Comparison of ENCODE assay signal across 9 cellular contexts in genomic region chr10:37754538-37755323, GRCh38.
DNase-seq lines count a peak whose midpoint lies in the region; ATAC-seq and TF ChIP-seq lines count a peak whose summit lies in the region.
"Had no signal": no experiment of that assay in that cellular context is flagged by ENCODE, and none has a peak within 500 bp of the region (broad histone marks: within the 10 kb centered on the region; RNA-seq: fewer than 3 reads in every experiment).

No MANE protein-coding gene starts in this region.

- no peaks in the 10 kb centered on the region for H3K36me3 ChIP-seq in lower lobe of right lung

- no peaks in the 10 kb centered on the region for H3K27me3 ChIP-seq in lower lobe of right lung (ENCODE audit: low read depth)

- 0 out of 2 replicates have a peak, but pooled peaks have one; percentile 9 for TF ChIP-seq CTCF in GM12875 (IDR thresholded peaks at IDR 0.05; ENCODE audit: borderline replicate concordance, insufficient read depth, low read depth, low read length)
- peak; percentile 46 for TF ChIP-seq CTCF in lower lobe of right lung (IDR thresholded peaks at IDR 0.05)

- H3K4me3 ChIP-seq in GM12875 (ENCODE audit: low read depth, low read length): no peak overlapping the region
- no peak overlapping the region for H3K4me3 ChIP-seq in lower lobe of right lung
- H3K4me3 ChIP-seq: SK-N-MC had no signal

- H3K4me1 ChIP-seq in lower lobe of right lung: no peaks in the 10 kb centered on the region

- H3K9me3 ChIP-seq in lower lobe of right lung: peaks cover 5% of the 10 kb centered on the region

- no peak overlapping the region for H3K27ac ChIP-seq in lower lobe of right lung
- H3K27ac ChIP-seq: SK-N-MC had no signal

- intact Hi-C loops in lower lobe of right lung (cut with DNase I): no loop called here

- ATAC-seq in HG03354 (IDR thresholded peaks at IDR 0.05; ENCODE audit: poor library complexity, severe bottlenecking, unreplicated experiment) (peak; percentile 75), lower lobe of right lung (peak; percentile 63 to 74), HG03457 (IDR thresholded peaks at IDR 0.05; ENCODE audit: unreplicated experiment) (no peak), HG02571 (IDR thresholded peaks at IDR 0.05; ENCODE audit: unreplicated experiment) (no peak)

- DNase-seq in SW480 (ENCODE audit: low spot score) (peak; percentile 50), lower lobe of right lung (no peak), kidney glomerular epithelial cell (lab: John Stamatoyannopoulos, UW) (no peak)
- DNase-seq in central memory CD4-positive, alpha-beta T cell: no peak

Comparison
In these comparisons a context has a peak if more than half of its experiments do, and no peak if none do; other contexts are left out.
1. ATAC-seq: peak in HG03354 (single experiment) and lower lobe of right lung (2 of 2); none in HG03457 (single experiment) and HG02571 (single experiment).